ENCODE assay signal across 13 cellular contexts in the genomic region with DNA sequence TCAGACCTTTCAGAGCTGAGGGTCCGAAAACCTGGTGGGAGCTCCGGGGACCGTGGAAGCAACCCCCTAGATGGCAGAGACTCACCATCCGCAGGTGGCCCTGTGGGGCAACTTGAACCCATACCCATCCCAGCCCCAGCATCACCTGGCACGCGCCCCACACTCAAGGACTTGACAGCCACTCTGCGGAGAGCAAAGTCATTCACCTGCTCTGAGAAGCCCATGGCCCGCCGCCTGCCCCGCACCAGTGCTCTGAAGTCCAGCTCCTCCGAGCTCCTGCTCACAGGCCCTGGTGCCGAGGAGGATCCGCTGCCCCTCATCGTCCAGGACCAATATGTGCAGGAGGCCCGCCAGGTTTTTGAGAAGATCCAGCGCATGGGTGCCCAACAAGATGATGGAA. TPM values are rescaled to one million over a fixed set of nuclear protein-coding genes. Genes with fewer than 3 reads are reported as not detected.
A peak's percentile ranks its signal among the peaks of the same experiment; 100 is the strongest.
DNase-seq lines count a peak whose midpoint lies in the region; ATAC-seq, FAIRE-seq and TF ChIP-seq lines count a peak whose summit lies in the region.
"Had no signal": no experiment of that assay in that cellular context is flagged by ENCODE, and none has a peak within 500 bp of the region (broad histone marks: within the 10 kb centered on the region; RNA-seq: fewer than 3 reads in every experiment).

No MANE protein-coding gene starts in this region.

- H2BK12ac ChIP-seq in H1 (ENCODE audit: low read depth, low read length) = no peak overlapping the region

- H4K5ac ChIP-seq in H1 (ENCODE audit: insufficient read length, low read depth, low read length) = no peak overlapping the region

- no peaks in the 10 kb centered on the region for H3K36me3 Mint-ChIP-seq in activated CD4-positive, alpha-beta T cell treated with anti-CD3 and anti-CD28 coated beads, Interleukin-2, amount 10 ng/mL, durations not matched to agents 7 days and 5 days (ENCODE audit: low read depth)
- H3K36me3 Mint-ChIP-seq: natural killer cell treated with Interleukin-12 subunit alpha and Interleukin-12 subunit beta and Interleukin-15 and Interleukin-18, amount 100 ng/mL, for 72 hours had no signal

- H3K27ac ChIP-seq in H1 (ENCODE audit: low read depth, low read length) (no peak overlapping the region), thoracic aorta (peak overlapping the region; percentile 98 to 100)

- H3K27ac Mint-ChIP-seq in activated CD4-positive, alpha-beta T cell treated with anti-CD3 and anti-CD28 coated beads, Interleukin-2, amount 10 ng/mL, durations not matched to agents 7 days and 5 days = no peak overlapping the region
- H3K27ac Mint-ChIP-seq: natural killer cell treated with Interleukin-12 subunit alpha and Interleukin-12 subunit beta and Interleukin-15 and Interleukin-18, amount 100 ng/mL, for 72 hours; T-helper 2 cell treated with Interferon-gamma antibody and Interleukin-4, amounts not matched to agents 5 μg/mL and 100 μg/mL, for 36 hours had no signal

- H2BK20ac ChIP-seq in H1 (ENCODE audit: low read length) = no peak overlapping the region

- TF ChIP-seq CTCF in H1 (IDR thresholded peaks at IDR 0.05; ENCODE audit: control extremely low read depth in 1 of 3, insufficient read depth in 1 of 3, low read depth in 1 of 3, low read length in 3 of 3) (no peak), thoracic aorta (IDR thresholded peaks at IDR 0.05) (no peak)

- no peak overlapping the region for H3K18ac ChIP-seq in H1 (ENCODE audit: extremely low read depth, low read length)

- no peak overlapping the region for H2BK5ac ChIP-seq in H1 (ENCODE audit: low read depth, low read length)

- H2AFZ ChIP-seq in H1 (ENCODE audit: low read length) = no peak overlapping the region

- TF ChIP-seq RAD21 in H1 (IDR thresholded peaks at IDR 0.05 in 1 of 2, conservative IDR thresholded peaks at IDR 0.05 in 1 of 2; ENCODE audit: low read depth in 2 of 2, low read length in 2 of 2) = no peak

- POLR2A ChIA-PET in H1 (lab: Charles Lee; ENCODE audit: partially characterized antibody) = interaction anchor here (0.8 to 7.8 kb wide), 7 partner anchors 17 to 86 kb away, joined by 3 to 91 read pairs (median 4); no protein-coding TSS in a partner anchor
- POLR2A ChIA-PET in activated CD4-positive, alpha-beta T cell treated with anti-CD3 and anti-CD28 coated beads, Interleukin-2, amount 10 ng/mL, durations not matched to agents 7 days and 5 days (lab: Charles Lee) = no interaction called here

- H3K4me2 ChIP-seq in H1 (ENCODE audit: insufficient read depth in 1 of 2, low read depth in 2 of 2, low read length in 2 of 2) = peak overlapping the region; percentile 37 to 98; a peak in 3 of 4 replicates

- H2BK120ac ChIP-seq in H1 (replicated peaks; ENCODE audit: low read depth, low read length) = no peak overlapping the region

- ATAC-seq in thoracic aorta (ENCODE audit: insufficient number of reproducible peaks, low FRiP score, low read depth) = no peak
- ATAC-seq: natural killer cell treated with Interleukin-12 subunit alpha and Interleukin-12 subunit beta and Interleukin-15 and Interleukin-18, amount 100 ng/mL, for 72 hours had no signal

- no peak overlapping the region for H3K14ac ChIP-seq in H1 (ENCODE audit: insufficient read length)

- H3K4me3 ChIP-seq in MG63 = peak overlapping the region; percentile 92
- H3K4me3 ChIP-seq in H1 (ENCODE audit: extremely low read depth in 1 of 4, insufficient read depth in 2 of 4, low read depth in 3 of 4, low read length in 4 of 4) = peak overlapping the region in 1 of 4 experiments; percentile 88; a peak in 2 of 8 replicates
- no peak overlapping the region for H3K4me3 ChIP-seq in mucosa of stomach (ENCODE audit: low read length)
- H3K4me3 ChIP-seq in thoracic aorta = peak overlapping the region; percentile 81

- WGBS in H1 (ENCODE audit: extremely low coverage in 1 of 2, insufficient coverage in 1 of 2, insufficient read length in 1 of 2, insufficient replicate concordance in 2 of 2, low coverage in 1 of 2, low lambda C conversion rate in 2 of 2, missing lambda C conversion rate in 1 of 2), 2 experiments = 90% methylated on average over 15 of the region's 16 CpGs; no CpG with 5 or more reads in 1 of the 2 experiments

- no peaks in the 10 kb centered on the region for H3K9me3 Mint-ChIP-seq in activated CD4-positive, alpha-beta T cell treated with anti-CD3 and anti-CD28 coated beads, Interleukin-2, amount 10 ng/mL, durations not matched to agents 7 days and 5 days
- H3K9me3 Mint-ChIP-seq: natural killer cell treated with Interleukin-12 subunit alpha and Interleukin-12 subunit beta and Interleukin-15 and Interleukin-18, amount 100 ng/mL, for 72 hours; T-helper 2 cell treated with Interferon-gamma antibody and Interleukin-4, amounts not matched to agents 5 μg/mL and 100 μg/mL, for 36 hours had no signal

- FAIRE-seq in H1 (lab: Jason Lieb, UNC) = no peak
- FAIRE-seq: G401.6 had no signal

- H3K9ac ChIP-seq in H1 (replicated peaks in 1 of 4; ENCODE audit: extremely low read depth in 1 of 4, low read depth in 3 of 4, low read length in 3 of 4) (no peak overlapping the region), mucosa of stomach (ENCODE audit: low read length) (peak overlapping the region; percentile 71)

- no peak overlapping the region for H3K56ac ChIP-seq in H1 (replicated peaks; ENCODE audit: insufficient read length, low read depth, low read length)

- H4K20me1 ChIP-seq in H1 (replicated peaks in 1 of 2; ENCODE audit: control insufficient read depth in 1 of 2, insufficient read depth in 2 of 2, low read length in 2 of 2) = peaks cover 11 to 33% of the 10 kb centered on the region in 2 experiments

- no peak overlapping the region for H3K23ac ChIP-seq in H1 (ENCODE audit: insufficient read length)

- TF ChIP-seq EP300 in H1 (IDR thresholded peaks at IDR 0.05; ENCODE audit: borderline replicate concordance in 1 of 2, low read depth in 2 of 2, low read length in 2 of 2) = no peak

- no peak overlapping the region for H4K8ac ChIP-seq in H1 (ENCODE audit: extremely low read depth, insufficient read depth, low read length)

- no peak overlapping the region for H2AK5ac ChIP-seq in H1 (ENCODE audit: low read depth, low read length)

- no peak for TF ChIP-seq POLR2A in H1 (IDR thresholded peaks at IDR 0.05; ENCODE audit: control extremely low read depth in 1 of 2, low read depth in 2 of 2, low read length in 2 of 2)

- peaks cover 18% of the 10 kb centered on the region for H3K23me2 ChIP-seq in H1 (ENCODE audit: low read depth, low read length)

- 0 out of 2 replicates have a peak overlapping the region, but pooled peaks have one; percentile 29 for H2BK15ac ChIP-seq in H1 (ENCODE audit: low read length)

- H3K36me3 ChIP-seq in MG63 (peaks cover 41% of the 10 kb centered on the region), H1 (ENCODE audit: control insufficient read depth in 2 of 4, insufficient read depth in 4 of 4, low read length in 3 of 4) (no peaks in the 10 kb centered on the region), mucosa of stomach (ENCODE audit: control insufficient read depth, insufficient read depth, low read length) (no peaks in the 10 kb centered on the region), thoracic aorta (peaks cover 6% of the 10 kb centered on the region)

- peaks cover 7% of the 10 kb centered on the region for H3K79me1 ChIP-seq in H1 (ENCODE audit: low read depth, low read length)

- DNase-seq in MG63 (no peak), H1 (ENCODE audit: low read depth in 1 of 2, low spot score in 2 of 2) (no peak), thoracic aorta (ENCODE audit: low spot score) (no peak), SKM-1 (lab: John Stamatoyannopoulos, UW; ENCODE audit: unreplicated experiment) (no peak), activated T-cell treated with anti-CD3 and anti-CD28 coated beads for 4 hours (no peak), OCI-M1 (lab: John Stamatoyannopoulos, UW) (no peak)
- DNase-seq in activated CD4-positive, alpha-beta T cell treated with anti-CD3 and anti-CD28 coated beads, Interleukin-2, amount 10 ng/mL, durations not matched to agents 7 days and 5 days = no peak
- DNase-seq: erythroblast, NCI-H2227 treated with DMSO at 0.1 percent for 48 hours had no signal

- CTCF ChIA-PET in H1 (lab: Charles Lee; ENCODE audit: partially characterized antibody) = interaction anchor here (0.6 to 25.1 kb wide), 9 partner anchors 14 to 81 kb away, joined by 3 to 383 read pairs (median 5); no protein-coding TSS in a partner anchor
- CTCF ChIA-PET in activated CD4-positive, alpha-beta T cell treated with anti-CD3 and anti-CD28 coated beads, Interleukin-2, amount 10 ng/mL, durations not matched to agents 7 days and 5 days (lab: Charles Lee) = interaction anchor here (1.1 to 2.7 kb wide), 3 partner anchors 9 to 67 kb away, joined by 3 to 13 read pairs (median 3); no protein-coding TSS in a partner anchor

- peaks cover 3 to 22% (median 12%) of the 10 kb centered on the region in 4 experiments for H3K4me1 ChIP-seq in H1 (replicated peaks in 1 of 4; ENCODE audit: control insufficient read depth in 3 of 4, insufficient read depth in 4 of 4, low read length in 3 of 4)
- peaks cover 45% of the 10 kb centered on the region for H3K4me1 ChIP-seq in mucosa of stomach (ENCODE audit: control insufficient read depth, insufficient read depth, low read length)
- H3K4me1 ChIP-seq in thoracic aorta (ENCODE audit: control insufficient read depth in 1 of 2, low read depth in 2 of 2) = peaks cover 21 to 47% of the 10 kb centered on the region in 2 donors

- no peak overlapping the region for H3K4me3 Mint-ChIP-seq in activated CD4-positive, alpha-beta T cell treated with anti-CD3 and anti-CD28 coated beads, Interleukin-2, amount 10 ng/mL, durations not matched to agents 7 days and 5 days
- H3K4me3 Mint-ChIP-seq: natural killer cell treated with Interleukin-12 subunit alpha and Interleukin-12 subunit beta and Interleukin-15 and Interleukin-18, amount 100 ng/mL, for 72 hours had no signal

- no peaks in the 10 kb centered on the region for H3K79me2 ChIP-seq in H1 (ENCODE audit: control insufficient read depth in 1 of 2, insufficient read depth in 2 of 2, low read length in 2 of 2)

- peaks cover 21% of the 10 kb centered on the region for H3K4me1 Mint-ChIP-seq in activated CD4-positive, alpha-beta T cell treated with anti-CD3 and anti-CD28 coated beads, Interleukin-2, amount 10 ng/mL, durations not matched to agents 7 days and 5 days

- H3K4ac ChIP-seq in H1 (replicated peaks; ENCODE audit: insufficient read length, low read depth, low read length) = no peak overlapping the region

- H3K9me3 ChIP-seq in MG63 (no peaks in the 10 kb centered on the region), H1 (ENCODE audit: insufficient read depth in 2 of 2, low read depth in 1 of 2, low read length in 1 of 2) (no peaks in the 10 kb centered on the region), mucosa of stomach (ENCODE audit: control insufficient read depth, low read length) (no peaks in the 10 kb centered on the region), thoracic aorta (no peaks in the 10 kb centered on the region)

- H3K27me3 Mint-ChIP-seq in activated CD4-positive, alpha-beta T cell treated with anti-CD3 and anti-CD28 coated beads, Interleukin-2, amount 10 ng/mL, durations not matched to agents 7 days and 5 days = peaks cover 31% of the 10 kb centered on the region

- H4K91ac ChIP-seq in H1 (replicated peaks; ENCODE audit: insufficient read length, low read length) = no peak overlapping the region

- H3K27me3 ChIP-seq in MG63 (no peaks in the 10 kb centered on the region), H1 (replicated peaks in 1 of 4; ENCODE audit: control insufficient read depth in 3 of 4, extremely low read depth in 1 of 4, insufficient read depth in 3 of 4, low read length in 3 of 4) (peaks cover 0 to 40% (median 29%) of the 10 kb centered on the region in 4 experiments; a peak in 6 of 7 replicates), mucosa of stomach (ENCODE audit: control insufficient read depth, insufficient read depth, low read length) (peaks cover 19% of the 10 kb centered on the region), thoracic aorta (replicated peaks; ENCODE audit: insufficient read depth) (no peaks in the 10 kb centered on the region)

RNA-seq across cellular contexts. Expression of gene ARHGEF17, which starts 2.0 kb away (rescaled TPM):
- total RNA-seq in MG63 (2014; rRNA removed; shearing (Covaris generic); ENCODE audit: low replicate concordance) = 4.7 and 10.9 TPM in 2 replicates
- total RNA-seq in H1 (2021; fragmentation: NEBNext Ultra II Directional; extraction: Animal tissue kit (Norgen Biotek cat#: 25700)) = 12.9 and 14.6 TPM in 2 replicates
- 11.3 and 23.4 TPM in 2 replicates for polyA plus RNA-seq in H1 (2011; rRNA removed)
- 12.4 TPM for polyA plus RNA-seq in H1 (2011; cell fraction: cytosol; rRNA removed)
- polyA plus RNA-seq in H1 (2011; cell fraction: nucleus; rRNA removed) = 65.2 TPM
- 5.6 to 10.8 TPM (median 10.0 TPM) in 4 replicates for polyA plus RNA-seq in H1 (2012, experiment 1 of 2)
- polyA plus RNA-seq in H1 (2012, experiment 2 of 2) = 7.7 TPM
- 5.6 TPM for polyA plus RNA-seq in H1 (2013, experiment 1 of 2)
- 5.2 TPM for polyA plus RNA-seq in H1 (2013, experiment 2 of 2)
- 15.5 and 17.0 TPM in 2 replicates for polyA minus RNA-seq in H1 (2011; rRNA and poly(A)+ RNA removed)
- 26.9 TPM for polyA minus RNA-seq in H1 (2011; cell fraction: cytosol; rRNA and poly(A)+ RNA removed)
- 34.7 TPM for polyA minus RNA-seq in H1 (2011; cell fraction: nucleus; rRNA and poly(A)+ RNA removed)
- 100 to 1,000 TPM; 244 to 308 TPM for total RNA-seq in thoracic aorta
- not detected for total RNA-seq in activated CD4-positive, alpha-beta T cell treated with anti-CD3 and anti-CD28 coated beads, Interleukin-2, amount 10 ng/mL, durations not matched to agents 7 days and 5 days

RNA-seq across cellular contexts. Expression of gene P2RY6, which starts 37.9 kb away (rescaled TPM):
- total RNA-seq in MG63 (2014; rRNA removed; shearing (Covaris generic); ENCODE audit: low replicate concordance) = 6.7 and 23.4 TPM in 2 replicates
- not detected in 2 replicates for total RNA-seq in H1 (2021; fragmentation: NEBNext Ultra II Directional; extraction: Animal tissue kit (Norgen Biotek cat#: 25700))
- polyA plus RNA-seq in H1 (2011; rRNA removed) = 0.15 and 0.20 TPM in 2 replicates
- polyA plus RNA-seq in H1 (2011; cell fraction: cytosol; rRNA removed) = 0.26 TPM
- polyA plus RNA-seq in H1 (2011; cell fraction: nucleus; rRNA removed) = 0.13 TPM
- 0.09 to 0.11 TPM in 2 of 4 replicates, not detected in the others for polyA plus RNA-seq in H1 (2012, experiment 1 of 2)
- not detected for polyA plus RNA-seq in H1 (2012, experiment 2 of 2)
- 0.18 TPM for polyA plus RNA-seq in H1 (2013, experiment 1 of 2)
- 0.07 TPM for polyA plus RNA-seq in H1 (2013, experiment 2 of 2)
- 0.17 and 0.32 TPM in 2 replicates for polyA minus RNA-seq in H1 (2011; rRNA and poly(A)+ RNA removed)
- not detected for polyA minus RNA-seq in H1 (2011; cell fraction: cytosol; rRNA and poly(A)+ RNA removed)
- not detected for polyA minus RNA-seq in H1 (2011; cell fraction: nucleus; rRNA and poly(A)+ RNA removed)
- total RNA-seq in thoracic aorta = 10 to 100 TPM in 1 of 2 donors, 1 to 10 TPM in 1; 7.7 to 13.4 TPM
- total RNA-seq in activated CD4-positive, alpha-beta T cell treated with anti-CD3 and anti-CD28 coated beads, Interleukin-2, amount 10 ng/mL, durations not matched to agents 7 days and 5 days = not detected
- total RNA-seq: natural killer cell treated with Interleukin-12 subunit alpha and Interleukin-12 subunit beta and Interleukin-15 and Interleukin-18, amount 100 ng/mL, for 72 hours had no signal

Comparison
In these comparisons a context has a peak if more than half of its experiments do, and no peak if none do; other contexts are left out.
1. RNA of gene ARHGEF17, which starts 2.0 kb away (total RNA-seq): 244 to 308 TPM in thoracic aorta; 12.9 to 14.6 TPM in H1, 4.7 to 10.9 TPM in MG63 and not detected in activated CD4-positive, alpha-beta T cell treated with anti-CD3 and anti-CD28 coated beads, Interleukin-2, amount 10 ng/mL, durations not matched to agents 7 days and 5 days; every median in the first group is over 10 times any median in the second.